Comparison of ENCODE assay signal across 12 cellular contexts in the genomic region with DNA sequence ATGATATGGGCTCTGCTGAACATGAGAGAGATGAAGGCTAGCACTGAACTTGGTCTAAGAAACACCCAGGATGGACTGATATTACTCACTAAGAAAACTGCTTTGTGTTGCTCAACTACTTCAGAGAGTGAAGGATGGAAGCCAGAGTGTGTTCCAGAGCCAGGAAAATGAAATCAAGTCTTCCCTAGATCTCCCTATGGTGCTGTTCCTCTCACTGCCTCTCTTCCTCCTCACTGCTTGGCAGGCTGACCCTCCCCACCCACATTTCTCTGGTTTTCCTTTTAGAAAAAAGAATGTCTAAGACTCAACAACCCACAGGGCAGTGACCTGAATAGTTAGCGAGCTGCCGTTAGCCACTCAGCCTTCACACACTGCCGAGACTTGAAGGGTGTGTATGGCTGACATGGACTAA.
DNase-seq lines count a peak whose midpoint lies in the region; ATAC-seq and TF ChIP-seq lines count a peak whose summit lies in the region.
"Had no signal": no experiment of that assay in that cellular context is flagged by ENCODE, and none has a peak within 500 bp of the region (broad histone marks: within the 10 kb centered on the region; RNA-seq: fewer than 3 reads in every experiment).

No MANE protein-coding gene starts in this region.

- TF ChIP-seq POLR2A in body of pancreas (IDR thresholded peaks at IDR 0.05): no peak

- peaks cover 32% of the 10 kb centered on the region for H3K4me1 Mint-ChIP-seq in stimulated activated memory B cell treated with anti-CD40 and anti-IgM and Interleukin-4, amounts not matched to agents 10 μg/mL and 1 μg/mL and 100 μg/mL, for 72 hours
- peaks cover 39% of the 10 kb centered on the region for H3K4me1 Mint-ChIP-seq in activated T-cell treated with anti-CD3 and anti-CD28 coated beads, Interleukin-2, amount 50 U/mL, for 72 hours (ENCODE audit: low read depth)
- H3K4me1 Mint-ChIP-seq: H9 had no signal

- H3K4me3 Mint-ChIP-seq in stimulated activated memory B cell treated with anti-CD40 and anti-IgM and Interleukin-4, amounts not matched to agents 10 μg/mL and 1 μg/mL and 100 μg/mL, for 72 hours: no peak overlapping the region
- no peak overlapping the region for H3K4me3 Mint-ChIP-seq in activated T-cell treated with anti-CD3 and anti-CD28 coated beads, Interleukin-2, amount 50 U/mL, for 72 hours
- H3K4me3 Mint-ChIP-seq: H9 had no signal

- intact Hi-C loops in body of pancreas (cut with DNase I): no loop called here

- no peaks in the 10 kb centered on the region for H3K9me3 Mint-ChIP-seq in stimulated activated memory B cell treated with anti-CD40 and anti-IgM and Interleukin-4, amounts not matched to agents 10 μg/mL and 1 μg/mL and 100 μg/mL, for 72 hours
- H3K9me3 Mint-ChIP-seq in activated T-cell treated with anti-CD3 and anti-CD28 coated beads, Interleukin-2, amount 50 U/mL, for 72 hours: no peaks in the 10 kb centered on the region
- H3K9me3 Mint-ChIP-seq: H9 had no signal

- no peaks in the 10 kb centered on the region for H3K27me3 Mint-ChIP-seq in stimulated activated memory B cell treated with anti-CD40 and anti-IgM and Interleukin-4, amounts not matched to agents 10 μg/mL and 1 μg/mL and 100 μg/mL, for 72 hours
- no peaks in the 10 kb centered on the region for H3K27me3 Mint-ChIP-seq in activated T-cell treated with anti-CD3 and anti-CD28 coated beads, Interleukin-2, amount 50 U/mL, for 72 hours (ENCODE audit: low read depth)

- H3K4me1 ChIP-seq in body of pancreas: no peaks in the 10 kb centered on the region

- DNase-seq in EL (peak; percentile 18), body of pancreas (peak in 1 of 4 donors; percentile 51), left lobe of liver (ENCODE audit: low spot score) (no peak), NCI-H1694 treated with DMSO at 0.1 percent for 48 hours (lab: John Stamatoyannopoulos, UW) (no peak), NCI-H2081 treated with DMSO at 0.1 percent for 48 hours (lab: John Stamatoyannopoulos, UW) (no peak)
- no peak for DNase-seq in activated T-cell treated with anti-CD3 and anti-CD28 coated beads, Interleukin-2, amount 50 U/mL, for 72 hours
- DNase-seq: activated CD8-positive, alpha-beta memory T cell treated with anti-CD3 and anti-CD28 coated beads for 24 hours; H9; NCI-H187 treated with DMSO at 0.1 percent for 48 hours had no signal

- H3K27me3 ChIP-seq in body of pancreas: no peaks in the 10 kb centered on the region

- H3K36me3 ChIP-seq in body of pancreas (replicated peaks in 1 of 2; ENCODE audit: insufficient read depth in 1 of 2, low read depth in 2 of 2): peaks cover 0 to 2% of the 10 kb centered on the region in 2 donors

- H3K9me3 ChIP-seq in body of pancreas: no peaks in the 10 kb centered on the region

- H3K27ac ChIP-seq in body of pancreas: no peak overlapping the region
- H3K27ac ChIP-seq: epithelial cell of prostate had no signal

- 84 to 93% methylated on average over 3 of the region's 3 CpGs for WGBS in body of pancreas, 2 donors

- peak; percentile 56 for ATAC-seq in body of pancreas
- peak; percentile 40 for ATAC-seq in left lobe of liver
- no peak for ATAC-seq in stimulated activated memory B cell treated with anti-CD40 and anti-IgM and Interleukin-4, amounts not matched to agents 10 μg/mL and 1 μg/mL and 100 μg/mL, for 72 hours
- no peak for ATAC-seq in HG03432 (IDR thresholded peaks at IDR 0.05; ENCODE audit: unreplicated experiment)
- ATAC-seq in activated T-cell treated with anti-CD3 and anti-CD28 coated beads, Interleukin-2, amount 50 U/mL, for 72 hours (replicated peaks in 1 of 2): no peak

- H3K4me3 ChIP-seq in body of pancreas: no peak overlapping the region

- H3K27ac Mint-ChIP-seq in stimulated activated memory B cell treated with anti-CD40 and anti-IgM and Interleukin-4, amounts not matched to agents 10 μg/mL and 1 μg/mL and 100 μg/mL, for 72 hours: peak overlapping the region; percentile 36
- H3K27ac Mint-ChIP-seq in activated T-cell treated with anti-CD3 and anti-CD28 coated beads, Interleukin-2, amount 50 U/mL, for 72 hours: no peak overlapping the region
- H3K27ac Mint-ChIP-seq: H9 had no signal

- TF ChIP-seq CTCF in body of pancreas (IDR thresholded peaks at IDR 0.05): no peak

- H3K36me3 Mint-ChIP-seq in stimulated activated memory B cell treated with anti-CD40 and anti-IgM and Interleukin-4, amounts not matched to agents 10 μg/mL and 1 μg/mL and 100 μg/mL, for 72 hours: no peaks in the 10 kb centered on the region
- no peaks in the 10 kb centered on the region for H3K36me3 Mint-ChIP-seq in activated T-cell treated with anti-CD3 and anti-CD28 coated beads, Interleukin-2, amount 50 U/mL, for 72 hours (ENCODE audit: insufficient read depth in 2 of 2)

Comparison
In these comparisons a context has a peak if more than half of its experiments do, and no peak if none do; other contexts are left out.
1. ATAC-seq: peak in body of pancreas (single experiment) and left lobe of liver (single experiment); none in stimulated activated memory B cell treated with anti-CD40 and anti-IgM and Interleukin-4, amounts not matched to agents 10 μg/mL and 1 μg/mL and 100 μg/mL, for 72 hours (single experiment), HG03432 (single experiment) and activated T-cell treated with anti-CD3 and anti-CD28 coated beads, Interleukin-2, amount 50 U/mL, for 72 hours (0 of 2).